13 cellular contexts compared by ENCODE assay signal in genomic region chr14:92649066-92649465, GRCh38.
DNase-seq lines count a peak whose midpoint lies in the region; ATAC-seq and TF ChIP-seq lines count a peak whose summit lies in the region.
"Had no signal": no experiment of that assay in that cellular context is flagged by ENCODE, and none has a peak within 500 bp of the region (broad histone marks: within the 10 kb centered on the region; RNA-seq: fewer than 3 reads in every experiment).

No MANE protein-coding gene starts in this region.

- H3K27me3 ChIP-seq in CD4-positive, alpha-beta memory T cell (ENCODE audit: insufficient read depth, low read length) = no peaks in the 10 kb centered on the region
- H3K27me3 ChIP-seq in fibroblast of lung (ENCODE audit: control insufficient read depth, insufficient read depth, low read length) (no peaks in the 10 kb centered on the region), spleen (replicated peaks in 1 of 7) (no peaks in the 10 kb centered on the region)

- intact Hi-C loops in CD4-positive, alpha-beta memory T cell (cut with micrococcal nuclease) = no loop called here
- intact Hi-C loops in spleen (cut with DNase I; ENCODE audit: low total_unique reads) = no loop called here

- TF ChIP-seq POLR2A in spleen (IDR thresholded peaks at IDR 0.05) = no peak

- TF ChIP-seq CTCF in fibroblast of lung (conservative IDR thresholded peaks at IDR 0.05 in 1 of 2, IDR thresholded peaks at IDR 0.05 in 1 of 2; ENCODE audit: low read depth in 1 of 2, low read length in 2 of 2) (no peak), spleen (IDR thresholded peaks at IDR 0.05 in 8 of 11, conservative IDR thresholded peaks at IDR 0.05 in 3 of 11) (no peak)

- H3K27ac ChIP-seq in CD4-positive, alpha-beta memory T cell (ENCODE audit: low read depth, low read length) = peak overlapping the region; percentile 84
- peak overlapping the region; percentile 91 for H3K27ac ChIP-seq in fibroblast of lung (ENCODE audit: insufficient read depth, low read length)
- H3K27ac ChIP-seq in spleen = peak overlapping the region in 7 of 8 donors; percentile 83 to 96 (median 91)

- H3K27ac Mint-ChIP-seq in CD4-positive, alpha-beta memory T cell = peak overlapping the region; percentile 96 to 100 (median 99)
- peak overlapping the region; percentile 99 for H3K27ac Mint-ChIP-seq in T-helper 17 cell

- 86 to 96% (median 95%) methylated on average over 7 of the region's 7 CpGs for WGBS in spleen, 5 donors

- H4K20me1 ChIP-seq in fibroblast of lung (ENCODE audit: control insufficient read depth, extremely low read depth, insufficient read depth, low read length) = no peaks in the 10 kb centered on the region

- H3K4me2 ChIP-seq in fibroblast of lung (ENCODE audit: extremely low read depth, insufficient read depth, low read length) = no peak overlapping the region

- peaks cover 3 to 22% of the 10 kb centered on the region in 2 donors for H3K36me3 Mint-ChIP-seq in CD4-positive, alpha-beta memory T cell
- peaks cover 4% of the 10 kb centered on the region for H3K36me3 Mint-ChIP-seq in T-helper 17 cell (ENCODE audit: low read depth)

- H3K4me3 ChIP-seq in CD4-positive, alpha-beta memory T cell (ENCODE audit: low read length in 2 of 2) = no peak overlapping the region
- no peak overlapping the region for H3K4me3 ChIP-seq in fibroblast of lung (replicated peaks in 1 of 4; ENCODE audit: control extremely low read depth in 1 of 4, insufficient read depth in 1 of 4, low read depth in 3 of 4, low read length in 4 of 4)
- H3K4me3 ChIP-seq in spleen = peak overlapping the region in 1 of 8 donors; percentile 81

- H3K4me1 ChIP-seq in CD4-positive, alpha-beta memory T cell (ENCODE audit: insufficient read depth, low read length) = peaks cover 72% of the 10 kb centered on the region
- H3K4me1 ChIP-seq in fibroblast of lung (ENCODE audit: control insufficient read depth, extremely low read depth, insufficient read depth, low read length) = peaks cover 41% of the 10 kb centered on the region
- peaks cover 21 to 100% (median 79%) of the 10 kb centered on the region in 6 donors for H3K4me1 ChIP-seq in spleen

- no peaks in the 10 kb centered on the region for H3K9me3 Mint-ChIP-seq in CD4-positive, alpha-beta memory T cell

- peak overlapping the region in 6 of 8 donors; percentile 29 to 99 (median 80) for H3K4me3 Mint-ChIP-seq in CD4-positive, alpha-beta memory T cell
- peak overlapping the region; percentile 7 for H3K4me3 Mint-ChIP-seq in T-helper 17 cell

- no peaks in the 10 kb centered on the region for H3K79me2 ChIP-seq in fibroblast of lung (ENCODE audit: control insufficient read depth, insufficient read depth, low read length)

- CTCF ChIA-PET in CD4-positive, alpha-beta memory T cell (lab: Charles Lee; ENCODE audit: partially characterized antibody) = interaction anchor here (13.3 kb wide), 1 partner anchor 34 kb away, joined by 98 read pairs; no protein-coding TSS in a partner anchor

- no peaks in the 10 kb centered on the region for H3K27me3 Mint-ChIP-seq in CD4-positive, alpha-beta memory T cell
- H3K27me3 Mint-ChIP-seq in T-helper 17 cell = no peaks in the 10 kb centered on the region

- H3K9me3 ChIP-seq in CD4-positive, alpha-beta memory T cell (ENCODE audit: control insufficient read depth in 1 of 2, low read length in 2 of 2) = no peaks in the 10 kb centered on the region
- H3K9me3 ChIP-seq in T-helper 17 cell (ENCODE audit: control insufficient read depth, low read length, poor library complexity, severe bottlenecking) (no peaks in the 10 kb centered on the region), fibroblast of lung (ENCODE audit: control insufficient read depth, insufficient read depth, low read depth, low read length) (no peaks in the 10 kb centered on the region), spleen (peaks cover 0 to 10% (median 7%) of the 10 kb centered on the region in 8 donors)

- ATAC-seq in T-helper 17 cell (no peak), HG03378 (IDR thresholded peaks at IDR 0.05; ENCODE audit: unreplicated experiment) (no peak), GM21367 (IDR thresholded peaks at IDR 0.05; ENCODE audit: unreplicated experiment) (no peak)
- ATAC-seq: esophagus mucosa, HCT116 had no signal

- POLR2A ChIA-PET in CD4-positive, alpha-beta memory T cell (lab: Charles Lee; ENCODE audit: partially characterized antibody) = interaction anchor here (6.2 kb wide), 1 partner anchor 33 kb away, joined by 139 read pairs; no protein-coding TSS in a partner anchor

- H3K9ac ChIP-seq in fibroblast of lung (ENCODE audit: insufficient read depth, low read length) = no peak overlapping the region

- H2AFZ ChIP-seq in fibroblast of lung (ENCODE audit: low read length) = no peak overlapping the region

- H3K36me3 ChIP-seq in CD4-positive, alpha-beta memory T cell (ENCODE audit: insufficient read depth, low read length) = no peaks in the 10 kb centered on the region
- H3K36me3 ChIP-seq in fibroblast of lung (ENCODE audit: control insufficient read depth, insufficient read depth, low read length) (peaks cover 12% of the 10 kb centered on the region), spleen (peaks cover 0 to 61% (median 8%) of the 10 kb centered on the region in 6 donors)

- peaks cover 40 to 79% (median 58%) of the 10 kb centered on the region in 4 donors for H3K4me1 Mint-ChIP-seq in CD4-positive, alpha-beta memory T cell
- peaks cover 45% of the 10 kb centered on the region for H3K4me1 Mint-ChIP-seq in T-helper 17 cell

- no peak for DNase-seq in CD4-positive, alpha-beta memory T cell
- DNase-seq in T-helper 17 cell (no peak), fibroblast of lung (ENCODE audit: low read depth in 2 of 2) (no peak), spleen (no peak), D341Med (ENCODE audit: low spot score) (no peak)
- DNase-seq: activated CD4-positive, alpha-beta T cell treated with anti-CD3 and anti-CD28 coated beads for 4 hours; activated naive CD4-positive, alpha-beta T cell treated with Interleukin-2 at 50 U/mL for 16 hours; NCI-H1092 treated with DMSO at 0.1 percent for 48 hours; stimulated activated CD4-positive, alpha-beta T cell treated with anti-CD3 and anti-CD28 coated beads, Interleukin-1b, Interleukin-23, amount 100 ng/mL, for 48 hours had no signal
